In genomic region chrX:30489323-30489722, GRCh38 we compare ENCODE assay signal across 14 cellular contexts.
DNase-seq lines count a peak whose midpoint lies in the region; ATAC-seq and TF ChIP-seq lines count a peak whose summit lies in the region.
"Had no signal": no experiment of that assay in that cellular context is flagged by ENCODE, and none has a peak within 500 bp of the region (broad histone marks: within the 10 kb centered on the region; RNA-seq: fewer than 3 reads in every experiment).

No MANE protein-coding gene starts in this region.

- no peaks in the 10 kb centered on the region for H4K20me1 ChIP-seq in PC-3 (ENCODE audit: low read length)

- ATAC-seq in PC-3 (peak; percentile 60; the same call in 1 of the 2 replicates), HG03571 (IDR thresholded peaks at IDR 0.05; ENCODE audit: unreplicated experiment) (no peak)

- 70 to 80% (median 78%) methylated on average over 2 of the region's 2 CpGs for WGBS in ovary, 3 donors

- H3K27me3 ChIP-seq in PC-3 (ENCODE audit: low read length) (no peaks in the 10 kb centered on the region), ovary (no peaks in the 10 kb centered on the region)
- H3K27me3 ChIP-seq: ascending aorta had no signal

- H3K4me2 ChIP-seq in PC-3 (ENCODE audit: low read length), result no peak overlapping the region

- no peak overlapping the region for H3K4me3 ChIP-seq in PC-3 (ENCODE audit: low read length)
- no peak overlapping the region for H3K4me3 ChIP-seq in ovary
- H3K4me3 ChIP-seq: ascending aorta, pancreas had no signal

- H3K9me3 ChIP-seq in PC-3 (ENCODE audit: low read length), result no peaks in the 10 kb centered on the region
- no peaks in the 10 kb centered on the region for H3K9me3 ChIP-seq in ovary
- H3K9me3 ChIP-seq: ascending aorta, pancreas had no signal

- CTCF ChIA-PET in PC-3 (lab: Charles Lee), result no interaction called here

- no peak for TF ChIP-seq EP300 in ovary (IDR thresholded peaks at IDR 0.05)

- DNase-seq in ELR (ENCODE audit: low read depth) (peak; percentile 4), HCEC 1CT (peak; percentile 1), PC-3 (peak; percentile 39), kidney tubule cell (ENCODE audit: low spot score) (peak; percentile 66), NCI-H2171 (lab: John Stamatoyannopoulos, UW) (no peak), anterior cingulate cortex (lab: John Stamatoyannopoulos, UW) (no peak), ovary (no peak)
- DNase-seq: DMS79 treated with DMSO at 0.1 percent for 48 hours, erythroblast, kidney, NCI-H1436 treated with DMSO at 0.1 percent for 48 hours, pancreas had no signal

- H3K9ac ChIP-seq in PC-3 (ENCODE audit: low read length), result no peak overlapping the region

- H3F3A ChIP-seq in PC-3 (ENCODE audit: low read length, unreplicated experiment), result no peaks in the 10 kb centered on the region

- H3K27ac ChIP-seq in PC-3 (ENCODE audit: low read length), result no peak overlapping the region
- no peak overlapping the region for H3K27ac ChIP-seq in ovary
- H3K27ac ChIP-seq: ascending aorta, pancreas had no signal

- BruUV-seq in PC-3 (replicated peaks; lab: Mats Ljungman, UMichigan), result no TSS peak

- no peak overlapping the region for H2AFZ ChIP-seq in PC-3 (ENCODE audit: low read length)

- H3K4me1 ChIP-seq in PC-3 (ENCODE audit: insufficient read depth, low read length), result no peaks in the 10 kb centered on the region
- peaks cover 2% of the 10 kb centered on the region for H3K4me1 ChIP-seq in ovary (ENCODE audit: insufficient read depth)
- H3K4me1 ChIP-seq: ascending aorta, pancreas had no signal

- H3K36me3 ChIP-seq in PC-3 (ENCODE audit: low read depth, low read length), result no peaks in the 10 kb centered on the region
- H3K36me3 ChIP-seq in ovary, result no peaks in the 10 kb centered on the region
- H3K36me3 ChIP-seq: ascending aorta, pancreas had no signal

- POLR2A ChIA-PET in PC-3 (lab: Charles Lee; ENCODE audit: unreplicated experiment), result no interaction called here

- TF ChIP-seq CTCF in PC-3 (conservative IDR thresholded peaks at IDR 0.05; ENCODE audit: low read depth, low read length) (peak; percentile 51), ovary (IDR thresholded peaks at IDR 0.05) (no peak)

- TF ChIP-seq POLR2A in ovary (IDR thresholded peaks at IDR 0.05), result no peak

- no peaks in the 10 kb centered on the region for H3K79me2 ChIP-seq in PC-3 (ENCODE audit: low read length)

- intact Hi-C loops in PC-3 (cut with micrococcal nuclease), result no loop called here
- intact Hi-C loops in ovary (cut with DNase I), result no loop called here

- no peaks in the 10 kb centered on the region for H3K9me2 ChIP-seq in PC-3 (replicated peaks; ENCODE audit: low read length)

Comparison
In these comparisons a context has a peak if more than half of its experiments do, and no peak if none do; other contexts are left out.
1. DNase-seq: peak in ELR (single experiment), HCEC 1CT (single experiment), PC-3 (single experiment) and kidney tubule cell (single experiment); none in NCI-H2171 (single experiment), anterior cingulate cortex (0 of 58) and ovary (0 of 5).